Comparison of ENCODE assay signal across 8 cellular contexts in genomic region chr1:38817958-38818705, GRCh38. TPM values are rescaled to one million over a fixed set of nuclear protein-coding genes. Genes with fewer than 3 reads are reported as not detected.
A peak's percentile ranks its signal among the peaks of the same experiment; 100 is the strongest.
DNase-seq lines count a peak whose midpoint lies in the region; ATAC-seq and TF ChIP-seq lines count a peak whose summit lies in the region.

No MANE protein-coding gene starts in this region.

- TF ChIP-seq CTCF in GM12875 (IDR thresholded peaks at IDR 0.05; ENCODE audit: borderline replicate concordance, insufficient read depth, low read depth, low read length) (peak; percentile 90), ascending aorta (IDR thresholded peaks at IDR 0.05) (peak; percentile 25 to 59 (median 55))

- H3K4me1 ChIP-seq in SJSA1 (replicated peaks) (peaks cover 14% of the 10 kb centered on the region), ascending aorta (peaks cover 0 to 2% of the 10 kb centered on the region in 2 donors)

- H3K9me3 ChIP-seq in SJSA1 (replicated peaks) (peaks cover 11% of the 10 kb centered on the region), ascending aorta (no peaks in the 10 kb centered on the region), iPS-18c (ENCODE audit: control insufficient read depth, insufficient read depth, low read length) (peaks cover 9% of the 10 kb centered on the region)

- DNase-seq in SJSA1 (ENCODE audit: low read depth in 1 of 2, low spot score in 2 of 2) (peak; percentile 59 to 64), ascending aorta (ENCODE audit: low spot score in 2 of 2) (no peak)
- peak; percentile 53 to 65 for DNase-seq in stimulated activated CD4-positive, alpha-beta T cell treated with anti-CD3 and anti-CD28 coated beads, Interleukin-2, amount 100 ng/mL, for 48 hours

- H3K27me3 ChIP-seq in SJSA1 (replicated peaks) (no peaks in the 10 kb centered on the region; the same call in 1 of the 2 replicates), ascending aorta (peaks cover 19% of the 10 kb centered on the region)

- ATAC-seq in GM19328 (IDR thresholded peaks at IDR 0.05; ENCODE audit: unreplicated experiment) (no peak), GM21529 (IDR thresholded peaks at IDR 0.05; ENCODE audit: unreplicated experiment) (no peak), GM19467 (IDR thresholded peaks at IDR 0.05; ENCODE audit: unreplicated experiment) (no peak)

- intact Hi-C loops in ascending aorta (cut with DNase I), result no loop called here

- no peaks in the 10 kb centered on the region for H3K36me3 ChIP-seq in SJSA1
- no peaks in the 10 kb centered on the region for H3K36me3 ChIP-seq in ascending aorta

- H3K4me3 ChIP-seq in GM12875 (ENCODE audit: low read depth, low read length) (no peak overlapping the region), SJSA1 (peak overlapping the region; percentile 31), ascending aorta (peak overlapping the region; percentile 25 to 40), iPS-18c (ENCODE audit: insufficient read depth, low read depth, low read length) (peak overlapping the region; percentile 73)

- no peak overlapping the region for H3K27ac ChIP-seq in SJSA1
- H3K27ac ChIP-seq in ascending aorta, result no peak overlapping the region

RNA-seq across cellular contexts. Expression of gene RRAGC, which starts 41.4 kb away (rescaled TPM):
- 10.4 and 14.2 TPM in 2 replicates for total RNA-seq in SJSA1 (2014; rRNA removed; shearing (Covaris generic))
- total RNA-seq in ascending aorta, result 6.2 TPM

RNA-seq across cellular contexts. Expression of gene MYCBP, which starts 55.0 kb away (rescaled TPM):
- 28.9 and 29.8 TPM in 2 replicates for total RNA-seq in SJSA1 (2014; rRNA removed; shearing (Covaris generic))
- total RNA-seq in ascending aorta, result 0.64 TPM

Comparison
In these comparisons a context has a peak if more than half of its experiments do, and no peak if none do; other contexts are left out.
1. DNase-seq: peak in SJSA1 (2 of 2) and stimulated activated CD4-positive, alpha-beta T cell treated with anti-CD3 and anti-CD28 coated beads, Interleukin-2, amount 100 ng/mL, for 48 hours (2 of 2); none in ascending aorta (0 of 2).
2. RNA of gene MYCBP, which starts 55.0 kb away (total RNA-seq): 28.9 to 29.8 TPM in SJSA1; 0.64 TPM in ascending aorta (single experiment); every median in the first group is over 10 times any median in the second.